Comparison of ENCODE assay signal across 16 cellular contexts in genomic region chr18:72376256-72376655, GRCh38.
"Had no signal": no experiment of that assay in that cellular context is flagged by ENCODE, and none has a peak within 500 bp of the region (broad histone marks: within the 10 kb centered on the region; RNA-seq: fewer than 3 reads in every experiment).

No MANE protein-coding gene starts in this region.

- H3K4me3 ChIP-seq: esophagus squamous epithelium, lower lobe of right lung, tibial artery had no signal

- H3K36me3 ChIP-seq: esophagus squamous epithelium, lower lobe of right lung, tibial artery had no signal

- H3K9me3 ChIP-seq: lower lobe of right lung, tibial artery had no signal

- H3K4me1 ChIP-seq: esophagus squamous epithelium, lower lobe of right lung, tibial artery had no signal

- H3K27ac ChIP-seq: esophagus squamous epithelium, lower lobe of right lung, tibial artery had no signal

- H3K27me3 ChIP-seq: esophagus squamous epithelium, tibial artery had no signal

- ATAC-seq: activated CD8-positive, alpha-beta memory T cell treated with anti-CD3 and anti-CD28 coated beads, Interleukin-2, amount 10 ng/mL, durations not matched to agents 7 days and 5 days; lower lobe of right lung; WTC11 had no signal

- DNase-seq: activated CD4-positive, alpha-beta memory T cell treated with anti-CD3 and anti-CD28 coated beads, Interleukin-2, amount 10 ng/mL, durations not matched to agents 7 days and 5 days; activated CD4-positive, alpha-beta T cell treated with anti-CD3 and anti-CD28 coated beads for 4 hours; activated CD8-positive, alpha-beta memory T cell treated with anti-CD3 and anti-CD28 coated beads, Interleukin-2, amount 10 ng/mL, durations not matched to agents 7 days and 5 days; activated naive CD4-positive, alpha-beta T cell; activated naive CD8-positive, alpha-beta T cell treated with anti-CD3 and anti-CD28 coated beads, Interleukin-2, amount 10 ng/mL, durations not matched to agents 7 days and 5 days; dermis blood vessel endothelial cell; effector memory CD4-positive, alpha-beta T cell; esophagus squamous epithelium; glutamatergic neuron; hippocampal formation; lower lobe of right lung; nephron progenitor cell; stimulated activated CD8-positive, alpha-beta memory T cell treated with anti-CD3 and anti-CD28 coated beads, Interleukin-4, amount 100 ng/mL, for 48 hours; stimulated activated naive CD4-positive, alpha-beta T cell treated with Interleukin-2 at 50 U/mL for 16 hours; tibial artery had no signal
